ENCODE assay signal across 8 cellular contexts in the genomic region with DNA sequence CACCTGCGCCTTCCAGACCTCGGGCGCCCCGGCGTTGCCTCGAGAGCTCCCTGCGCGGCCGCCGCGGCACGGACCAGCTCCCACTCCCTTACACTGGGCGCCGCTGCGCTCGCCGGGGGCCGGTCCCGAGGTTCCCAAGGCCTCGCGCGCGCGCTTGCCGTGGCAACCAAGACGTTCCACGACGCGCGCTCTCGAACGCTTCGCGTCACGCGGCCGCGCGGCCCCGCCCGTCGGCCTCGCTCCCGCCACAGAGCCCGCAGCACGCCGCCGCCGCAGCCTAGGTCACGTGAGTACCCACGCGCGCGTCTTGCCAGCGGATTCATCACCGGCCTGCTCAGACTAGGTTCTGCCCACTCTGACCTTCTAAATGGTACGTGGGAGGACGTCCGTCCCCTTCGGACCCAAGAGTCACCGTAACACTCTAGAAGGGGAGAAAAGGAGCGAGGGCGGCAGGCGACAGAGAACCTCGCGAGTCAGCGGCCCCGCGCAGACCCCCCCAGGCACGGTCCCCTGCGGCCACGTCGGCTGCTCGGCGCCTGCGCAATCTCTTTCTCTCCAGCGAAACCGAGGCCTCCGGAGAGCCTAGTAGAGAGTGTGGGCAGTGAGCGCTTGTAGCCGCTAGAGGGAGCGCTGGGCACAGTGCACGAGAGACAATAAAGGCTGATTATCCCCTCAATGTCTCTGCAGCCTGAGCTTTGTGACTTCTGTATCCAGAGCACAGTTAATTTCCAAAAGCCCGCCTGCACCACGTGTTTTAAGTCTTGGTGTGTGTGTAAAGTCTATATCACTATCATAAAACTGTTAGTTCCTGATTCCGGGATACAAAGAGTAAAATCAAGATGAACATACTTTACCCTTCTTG. TPM values are rescaled to one million over a fixed set of nuclear protein-coding genes. Genes with fewer than 3 reads are reported as not detected.
DNase-seq lines count a peak whose midpoint lies in the region; ATAC-seq, FAIRE-seq and TF ChIP-seq lines count a peak whose summit lies in the region.

Gene SPART (minus strand): TSS at position 173 of the 862 bp plus-strand sequence. CDS start 10,564 bp downstream, outside the sequence.

- peak within 1 kb of the TSS; percentile 92 for H3K4me3 Mint-ChIP-seq in chondrocyte (ENCODE audit: unreplicated experiment)

- peak within 1 kb of the TSS; percentile 95 for H2AFZ ChIP-seq in keratinocyte (ENCODE audit: control insufficient read depth, low read length)

- no peaks in the 10 kb centered on the region for H3K9me3 Mint-ChIP-seq in chondrocyte (ENCODE audit: low read depth)

- H3K27ac ChIP-seq in keratinocyte (ENCODE audit: control insufficient read depth, insufficient read depth, low read length) = peak within 1 kb of the TSS; percentile 98

- DNase-seq in AG04449 (ENCODE audit: low read depth, low spot score) = no peak
- peak; percentile 83 for DNase-seq in NCI-H446 treated with DMSO at 0.1 percent for 48 hours (lab: John Stamatoyannopoulos, UW)
- peak; percentile 81 for DNase-seq in activated CD4-positive, alpha-beta T cell treated with anti-CD3 and anti-CD28 coated beads for 24 hours (ENCODE audit: low read depth in 2 of 2)
- DNase-seq in chondrocyte (ENCODE audit: low spot score) = peak; percentile 96
- DNase-seq in keratinocyte (ENCODE audit: low read depth, low spot score) = no peak
- DNase-seq in stimulated activated CD4-positive, alpha-beta T cell treated with anti-CD3 and anti-CD28 coated beads, Interleukin-12 subunit alpha, Interleukin-12 subunit beta, amount 100 ng/mL, for 48 hours (ENCODE audit: low read depth in 2 of 3, low spot score in 1 of 3) = peak; percentile 78 to 83 (median 81)

- no peaks in the 10 kb centered on the region for H3K9me3 ChIP-seq in keratinocyte (ENCODE audit: control insufficient read depth, low read depth, low read length)

- H3K36me3 Mint-ChIP-seq in chondrocyte (ENCODE audit: low read depth) = peaks cover 2% of the 10 kb centered on the region

- H3K27me3 Mint-ChIP-seq in chondrocyte (ENCODE audit: low read depth) = no peaks in the 10 kb centered on the region

- H3K9me1 ChIP-seq in keratinocyte (ENCODE audit: control insufficient read depth, extremely low read depth, insufficient read depth, low read length) = no peaks in the 10 kb centered on the region

- peaks cover 40% of the 10 kb centered on the region for H3K79me2 ChIP-seq in keratinocyte (ENCODE audit: control insufficient read depth, insufficient read depth, low read length)

- peak within 1 kb of the TSS; percentile 77 for H3K4me2 ChIP-seq in keratinocyte (ENCODE audit: control insufficient read depth, extremely low read depth, insufficient read depth, low read depth, low read length)

- TF ChIP-seq CTCF in AG04449 (IDR thresholded peaks at IDR 0.05; ENCODE audit: insufficient read depth, low read length, missing control alignments) = peak; percentile 99
- TF ChIP-seq CTCF in chondrocyte (IDR thresholded peaks at IDR 0.05) = peak; percentile 98
- peak; percentile 95 to 98 (median 95) for TF ChIP-seq CTCF in keratinocyte (optimal IDR thresholded peaks at IDR 0.05 in 1 of 3, IDR thresholded peaks at IDR 0.05 in 1 of 3, conservative IDR thresholded peaks at IDR 0.05 in 1 of 3; ENCODE audit: extremely low read depth in 1 of 3, insufficient read depth in 2 of 3, low read length in 3 of 3)

- no peaks in the 10 kb centered on the region for H3K27me3 ChIP-seq in keratinocyte (ENCODE audit: control insufficient read depth, extremely low read depth, insufficient read depth, low read length)

- no peaks in the 10 kb centered on the region for H3K36me3 ChIP-seq in keratinocyte (ENCODE audit: control insufficient read depth in 2 of 2, extremely low read depth in 1 of 2, insufficient read depth in 2 of 2, low read length in 2 of 2)

- CTCF ChIA-PET in AG04449 (lab: Yijun Ruan, JAX) = interaction anchor here (0.5 to 6.2 kb wide), 35 partner anchors 9 to 1271 kb away, joined by 3 to 63 read pairs (median 5); no protein-coding TSS in a partner anchor

- H3K4me3 ChIP-seq in AG04449 (ENCODE audit: low read depth, low read length) (peak within 1 kb of the TSS; percentile 88), keratinocyte (ENCODE audit: control insufficient read depth in 2 of 3, extremely low read depth in 1 of 3, insufficient read depth in 2 of 3, low read depth in 1 of 3, low read length in 3 of 3) (peak within 1 kb of the TSS; percentile 57 to 92 (median 88))

- H3K9ac ChIP-seq in keratinocyte (ENCODE audit: control insufficient read depth, extremely low read depth, insufficient read depth, low read length) = peak within 1 kb of the TSS; percentile 97

- H4K20me1 ChIP-seq in keratinocyte (ENCODE audit: control insufficient read depth, extremely low read depth, insufficient read depth, low read length) = no peaks in the 10 kb centered on the region

- H3K27ac Mint-ChIP-seq in chondrocyte (ENCODE audit: unreplicated experiment) = peak within 1 kb of the TSS; percentile 100

- peak; percentile 63 for FAIRE-seq in keratinocyte (lab: Jason Lieb, UNC)

- H3K4me1 ChIP-seq in keratinocyte (ENCODE audit: control insufficient read depth, extremely low read depth, insufficient read depth, low read length) = peaks cover 18% of the 10 kb centered on the region

- dilution Hi-C loops in keratinocyte (cut with MboI; ENCODE audit: extremely low pct_ligation_motif_present, low sequenced_read_pairs) = loop anchor here (5.0 kb wide), 1 partner anchor 51 kb away; no protein-coding TSS in a partner anchor

- H3K4me1 Mint-ChIP-seq in chondrocyte (ENCODE audit: low read depth) = peaks cover 42% of the 10 kb centered on the region

- ATAC-seq in GM19023 (IDR thresholded peaks at IDR 0.05; ENCODE audit: unreplicated experiment) (peak; percentile 95), HG03280 (IDR thresholded peaks at IDR 0.05; ENCODE audit: unreplicated experiment) (peak; percentile 97)

- POLR2A ChIA-PET in AG04449 (lab: Yijun Ruan, JAX) = interaction anchor here (0.6 to 1.0 kb wide), 3 partner anchors 32 to 483 kb away, joined by 3 read pairs; no protein-coding TSS in a partner anchor

RNA-seq across cellular contexts. Expression of gene SPART, which starts in this region (rescaled TPM):
- total RNA-seq in chondrocyte = 93.6 to 97.1 TPM (median 95.6 TPM) in 3 replicates
- polyA plus RNA-seq in keratinocyte = 27.6 to 40.2 TPM (median 35.5 TPM) in 3 replicates
- polyA plus RNA-seq in keratinocyte (2011; ENCODE audit: low read depth) = 131 TPM
- 25.7 and 46.8 TPM in 2 replicates for polyA plus RNA-seq in keratinocyte (2011; cell fraction: cytosol; rRNA removed)
- 38.7 and 45.4 TPM in 2 replicates for polyA plus RNA-seq in keratinocyte (2011; cell fraction: nucleus; rRNA removed)
- 29.3 and 37.2 TPM in 2 replicates for polyA plus RNA-seq in keratinocyte (2012; ENCODE audit: low replicate concordance)
- 13.2 to 44.1 TPM (median 27.3 TPM) in 3 replicates for polyA minus RNA-seq in keratinocyte
- 13.8 TPM for polyA minus RNA-seq in keratinocyte (2011; cell fraction: cytosol; rRNA and poly(A)+ RNA removed)
- polyA minus RNA-seq in keratinocyte (2011; cell fraction: nucleus; rRNA and poly(A)+ RNA removed) = 17.5 and 25.0 TPM in 2 replicates

Comparison
In these comparisons a context has a peak if more than half of its experiments do, and no peak if none do; other contexts are left out.
1. DNase-seq: peak in NCI-H446 treated with DMSO at 0.1 percent for 48 hours (single experiment), activated CD4-positive, alpha-beta T cell treated with anti-CD3 and anti-CD28 coated beads for 24 hours (2 of 2), chondrocyte (single experiment) and stimulated activated CD4-positive, alpha-beta T cell treated with anti-CD3 and anti-CD28 coated beads, Interleukin-12 subunit alpha, Interleukin-12 subunit beta, amount 100 ng/mL, for 48 hours (3 of 3); none in AG04449 (single experiment) and keratinocyte (single experiment).
2. Peak in every context shown above with its lines, with median percentiles within 50 percentile points of each other: CTCF ChIP-seq.